ENCODE assay signal across 25 cellular contexts in the genomic region with DNA sequence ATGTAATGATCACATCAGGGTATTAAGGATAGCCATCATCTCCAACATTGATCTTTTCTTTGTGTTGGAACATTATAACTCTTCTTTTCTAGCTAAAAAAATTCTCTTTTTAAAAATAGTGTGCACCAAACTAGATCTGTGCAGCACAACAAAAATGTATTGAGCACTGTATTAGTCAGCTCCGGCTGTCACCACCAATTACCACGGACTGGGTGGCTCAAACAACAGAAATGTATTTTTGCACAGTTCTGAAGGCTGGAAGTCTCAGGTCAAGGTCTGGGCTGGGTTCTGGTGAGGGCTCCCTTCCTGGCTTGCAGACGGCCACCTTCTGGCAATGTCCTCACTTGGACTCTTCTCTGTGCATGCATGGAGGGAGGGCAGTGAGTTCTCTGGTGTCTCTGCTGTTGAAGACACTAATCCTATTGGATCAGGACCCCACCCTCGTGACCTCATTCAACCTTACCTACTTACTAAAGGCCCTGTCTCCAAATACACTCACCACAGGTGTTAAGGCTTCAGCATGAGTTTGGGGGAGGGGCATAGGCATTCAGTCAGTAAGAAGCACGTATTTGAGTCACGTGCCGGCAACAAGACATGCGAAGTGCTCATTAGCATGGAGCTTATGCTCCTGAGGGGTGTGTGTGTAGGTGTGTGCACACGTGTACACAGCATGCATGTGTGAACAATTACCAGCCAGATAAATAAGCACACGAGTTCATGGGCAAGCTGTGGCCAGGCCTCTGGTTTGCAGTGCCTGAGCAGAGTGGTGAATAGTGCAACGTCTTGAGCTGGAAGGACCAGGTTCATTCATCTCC.
DNase-seq lines count a peak whose midpoint lies in the region; ATAC-seq and TF ChIP-seq lines count a peak whose summit lies in the region.
"Had no signal": no experiment of that assay in that cellular context is flagged by ENCODE, and none has a peak within 500 bp of the region (broad histone marks: within the 10 kb centered on the region; RNA-seq: fewer than 3 reads in every experiment).

No MANE protein-coding gene starts in this region.

- H3K36me3 Mint-ChIP-seq in activated CD4-positive, alpha-beta T cell treated with anti-CD3 and anti-CD28 coated beads for 36 hours (ENCODE audit: low read depth) = no peaks in the 10 kb centered on the region
- H3K36me3 Mint-ChIP-seq: activated naive CD4-positive, alpha-beta T cell treated with anti-CD3 and anti-CD28 coated beads, Interleukin-2, amount 50 U/mL, for 72 hours had no signal

- H3K4me1 ChIP-seq in left ventricle myocardium inferior = peaks cover 18% of the 10 kb centered on the region
- H3K4me1 ChIP-seq in SJCRH30 = peaks cover 54% of the 10 kb centered on the region
- no peaks in the 10 kb centered on the region for H3K4me1 ChIP-seq in uterus
- H3K4me1 ChIP-seq: gastrocnemius medialis, psoas muscle, tibial artery had no signal

- CTCF ChIA-PET in activated CD4-positive, alpha-beta T cell treated with anti-CD3 and anti-CD28 coated beads for 36 hours (lab: Charles Lee) = no interaction called here

- H3K27ac ChIP-seq in left ventricle myocardium inferior (replicated peaks) = no peak overlapping the region
- peak overlapping the region; percentile 91 for H3K27ac ChIP-seq in SJCRH30
- H3K27ac ChIP-seq in uterus = no peak overlapping the region
- H3K27ac ChIP-seq: esophagus squamous epithelium, gastrocnemius medialis, hepatocyte, neutrophil, psoas muscle, skin epidermis, stomach, tibial artery had no signal

- H3K9me3 ChIP-seq in left ventricle myocardium inferior (replicated peaks) = no peaks in the 10 kb centered on the region
- H3K9me3 ChIP-seq in SJCRH30 (replicated peaks) = no peaks in the 10 kb centered on the region
- H3K9me3 ChIP-seq in uterus = no peaks in the 10 kb centered on the region
- H3K9me3 ChIP-seq: esophagus squamous epithelium, gastrocnemius medialis, neutrophil, psoas muscle, stomach, tibial artery had no signal

- H3K27ac Mint-ChIP-seq in activated CD4-positive, alpha-beta T cell treated with anti-CD3 and anti-CD28 coated beads for 36 hours = no peak overlapping the region
- H3K27ac Mint-ChIP-seq: activated naive CD4-positive, alpha-beta T cell treated with anti-CD3 and anti-CD28 coated beads, Interleukin-2, amount 50 U/mL, for 72 hours; activated T-helper 17 cell treated with anti-CD3 and anti-CD28 coated beads, Interleukin-2, amount 50 U/mL, for 72 hours; dendritic cell treated with granulocyte-macrophage colony-stimulating factor and Interleukin-4, amounts not matched to agents 40 ng/mL and 50 ng/mL, for 4 days had no signal

- H3K4me3 ChIP-seq in left ventricle myocardium inferior (no peak overlapping the region), SJCRH30 (peak overlapping the region; percentile 48), foreskin fibroblast (ENCODE audit: low read depth in 1 of 2, low read length in 2 of 2) (no peak overlapping the region), uterus (no peak overlapping the region)
- H3K4me3 ChIP-seq: esophagus squamous epithelium, gastrocnemius medialis, hepatocyte, psoas muscle, skin epidermis, stomach, tibial artery had no signal

- H3K27me3 Mint-ChIP-seq in activated CD4-positive, alpha-beta T cell treated with anti-CD3 and anti-CD28 coated beads for 36 hours = peaks cover 4% of the 10 kb centered on the region

- ATAC-seq in activated CD4-positive, alpha-beta T cell treated with anti-CD3 and anti-CD28 coated beads for 36 hours = no peak
- no peak for ATAC-seq in HG03442 (IDR thresholded peaks at IDR 0.05; ENCODE audit: unreplicated experiment)
- ATAC-seq: activated naive CD4-positive, alpha-beta T cell treated with anti-CD3 and anti-CD28 coated beads, Interleukin-2, amount 50 U/mL, for 72 hours; activated T-helper 17 cell treated with anti-CD3 and anti-CD28 coated beads, Interleukin-2, amount 50 U/mL, for 72 hours; gastrocnemius medialis; psoas muscle had no signal

- H3K27me3 ChIP-seq in left ventricle myocardium inferior (ENCODE audit: low read depth) = no peaks in the 10 kb centered on the region
- no peaks in the 10 kb centered on the region for H3K27me3 ChIP-seq in SJCRH30
- H3K27me3 ChIP-seq in uterus = no peaks in the 10 kb centered on the region
- H3K27me3 ChIP-seq: esophagus squamous epithelium, gastrocnemius medialis, hepatocyte, neutrophil, stomach had no signal

- no peak overlapping the region for H3K4me3 Mint-ChIP-seq in activated CD4-positive, alpha-beta T cell treated with anti-CD3 and anti-CD28 coated beads for 36 hours
- H3K4me3 Mint-ChIP-seq: activated T-helper 17 cell treated with anti-CD3 and anti-CD28 coated beads, Interleukin-2, amount 50 U/mL, for 72 hours; dendritic cell treated with granulocyte-macrophage colony-stimulating factor and Interleukin-4, amounts not matched to agents 40 ng/mL and 50 ng/mL, for 4 days had no signal

- no peaks in the 10 kb centered on the region for H3K9me3 Mint-ChIP-seq in activated CD4-positive, alpha-beta T cell treated with anti-CD3 and anti-CD28 coated beads for 36 hours (ENCODE audit: low read depth)
- H3K9me3 Mint-ChIP-seq: activated naive CD4-positive, alpha-beta T cell treated with anti-CD3 and anti-CD28 coated beads, Interleukin-2, amount 50 U/mL, for 72 hours; activated T-helper 17 cell treated with anti-CD3 and anti-CD28 coated beads, Interleukin-2, amount 50 U/mL, for 72 hours; dendritic cell treated with granulocyte-macrophage colony-stimulating factor and Interleukin-4, amounts not matched to agents 40 ng/mL and 50 ng/mL, for 4 days had no signal

- DNase-seq in cardiac septum (ENCODE audit: low spot score) (peak; percentile 44), left ventricle myocardium inferior (no peak), SJCRH30 (peak in 1 of 2 experiments; percentile 53), foreskin fibroblast (peak; percentile 8 to 40), uterus (peak; percentile 11), hepatic stellate cell (ENCODE audit: low spot score) (no peak)
- no peak for DNase-seq in activated CD4-positive, alpha-beta T cell treated with anti-CD3 and anti-CD28 coated beads for 36 hours
- DNase-seq: caudate nucleus, DMS153, esophagus squamous epithelium, gastrocnemius medialis, HCEC 1CT, KBM-7, mesenchymal stem cell, NCI-H510A treated with DMSO at 0.1 percent for 48 hours, psoas muscle had no signal

- H3K36me3 ChIP-seq in left ventricle myocardium inferior = no peaks in the 10 kb centered on the region
- H3K36me3 ChIP-seq in SJCRH30 = no peaks in the 10 kb centered on the region
- H3K36me3 ChIP-seq in uterus = no peaks in the 10 kb centered on the region
- H3K36me3 ChIP-seq: esophagus squamous epithelium, gastrocnemius medialis, neutrophil, stomach, tibial artery had no signal

- TF ChIP-seq POLR2A in uterus (IDR thresholded peaks at IDR 0.05) = no peak

- POLR2A ChIA-PET in activated CD4-positive, alpha-beta T cell treated with anti-CD3 and anti-CD28 coated beads for 36 hours (lab: Charles Lee) = no interaction called here

- intact Hi-C loops in cardiac septum (cut with DNase I) (no loop called here), left ventricle myocardium inferior (cut with micrococcal nuclease) (no loop called here), uterus (cut with DNase I; ENCODE audit: low total_unique reads) (no loop called here)
- intact Hi-C loops in activated CD4-positive, alpha-beta T cell treated with anti-CD3 and anti-CD28 coated beads for 36 hours (cut with DNase I, micrococcal nuclease) = no loop called here

- no peaks in the 10 kb centered on the region for H3K4me1 Mint-ChIP-seq in activated CD4-positive, alpha-beta T cell treated with anti-CD3 and anti-CD28 coated beads for 36 hours
- H3K4me1 Mint-ChIP-seq: activated T-helper 17 cell treated with anti-CD3 and anti-CD28 coated beads, Interleukin-2, amount 50 U/mL, for 72 hours had no signal

- TF ChIP-seq CTCF in left ventricle myocardium inferior (IDR thresholded peaks at IDR 0.05; ENCODE audit: borderline replicate concordance) (no peak), foreskin fibroblast (IDR thresholded peaks at IDR 0.05; ENCODE audit: low read depth, low read length) (no peak), uterus (IDR thresholded peaks at IDR 0.05) (no peak)

Comparison
In these comparisons a context has a peak if more than half of its experiments do, and no peak if none do; other contexts are left out.
1. DNase-seq: peak in cardiac septum (single experiment), foreskin fibroblast (2 of 2) and uterus (2 of 2); none in left ventricle myocardium inferior (single experiment), activated CD4-positive, alpha-beta T cell treated with anti-CD3 and anti-CD28 coated beads for 36 hours (single experiment) and hepatic stellate cell (single experiment).